Comparison of ENCODE assay signal across 8 cellular contexts in genomic region chr7:25391295-25391861, GRCh38.
A peak's percentile ranks its signal among the peaks of the same experiment; 100 is the strongest.
DNase-seq lines count a peak whose midpoint lies in the region; ATAC-seq and TF ChIP-seq lines count a peak whose summit lies in the region.

No MANE protein-coding gene starts in this region.

- H3K36me3 Mint-ChIP-seq in endodermal cell (ENCODE audit: low read depth) (no peaks in the 10 kb centered on the region), progenitor cell of endocrine pancreas (ENCODE audit: insufficient read depth) (no peaks in the 10 kb centered on the region)
- no peaks in the 10 kb centered on the region for H3K36me3 Mint-ChIP-seq in activated naive CD8-positive, alpha-beta T cell treated with anti-CD3 and anti-CD28 coated beads for 36 hours

- H3K27me3 Mint-ChIP-seq in endodermal cell (ENCODE audit: insufficient read depth), result peaks cover 5% of the 10 kb centered on the region
- H3K27me3 Mint-ChIP-seq in progenitor cell of endocrine pancreas, result peaks cover 5% of the 10 kb centered on the region
- H3K27me3 Mint-ChIP-seq in activated naive CD8-positive, alpha-beta T cell treated with anti-CD3 and anti-CD28 coated beads for 36 hours, result peaks cover 26% of the 10 kb centered on the region

- H3K4me1 Mint-ChIP-seq in endodermal cell (peaks cover 2% of the 10 kb centered on the region), progenitor cell of endocrine pancreas (ENCODE audit: low read depth) (peaks cover 2% of the 10 kb centered on the region)
- H3K4me1 Mint-ChIP-seq in activated naive CD8-positive, alpha-beta T cell treated with anti-CD3 and anti-CD28 coated beads for 36 hours, result no peaks in the 10 kb centered on the region

- no peak overlapping the region for H3K27ac ChIP-seq in endodermal cell (ENCODE audit: low read depth, low read length)

- ATAC-seq in GM19395 (IDR thresholded peaks at IDR 0.05; ENCODE audit: unreplicated experiment), result no peak
- ATAC-seq in HG02884 (IDR thresholded peaks at IDR 0.05; ENCODE audit: unreplicated experiment), result no peak

- DNase-seq in GM06990 (ENCODE audit: extremely low read depth, insufficient read length) (no peak), NCI-H1694 (lab: John Stamatoyannopoulos, UW) (peak; percentile 25), endodermal cell (no peak), progenitor cell of endocrine pancreas (ENCODE audit: low spot score, unreplicated experiment) (no peak)
- no peak for DNase-seq in activated naive CD8-positive, alpha-beta T cell treated with anti-CD3 and anti-CD28 coated beads for 36 hours
- no peak for DNase-seq in central memory CD4-positive, alpha-beta T cell

- peak; percentile 39 for TF ChIP-seq CTCF in GM06990 (IDR thresholded peaks at IDR 0.05; ENCODE audit: insufficient read depth, low read length, poor library complexity, severe bottlenecking)
- TF ChIP-seq CTCF in endodermal cell (conservative IDR thresholded peaks at IDR 0.05), result peak; percentile 69
- TF ChIP-seq CTCF in progenitor cell of endocrine pancreas (IDR thresholded peaks at IDR 0.05; ENCODE audit: unreplicated experiment), result peak; percentile 66

- no peak overlapping the region for H3K4me3 Mint-ChIP-seq in endodermal cell
- H3K4me3 Mint-ChIP-seq in progenitor cell of endocrine pancreas (ENCODE audit: low read depth), result no peak overlapping the region
- no peak overlapping the region for H3K4me3 Mint-ChIP-seq in activated naive CD8-positive, alpha-beta T cell treated with anti-CD3 and anti-CD28 coated beads for 36 hours

- H3K27me3 ChIP-seq in GM06990 (replicated peaks; ENCODE audit: control insufficient read depth, insufficient read depth, low read length) (no peaks in the 10 kb centered on the region; the same call in 1 of the 2 replicates), endodermal cell (ENCODE audit: control insufficient read depth, insufficient read depth, low read length, poor library complexity, severe bottlenecking) (no peaks in the 10 kb centered on the region)

- H3K4me3 ChIP-seq in GM06990 (replicated peaks; ENCODE audit: low read depth, low read length), result no peak overlapping the region
- no peak overlapping the region for H3K4me3 ChIP-seq in endodermal cell (ENCODE audit: low read length)

- no peaks in the 10 kb centered on the region for H3K4me1 ChIP-seq in endodermal cell (ENCODE audit: control insufficient read depth, insufficient read depth, low read length)

- no peaks in the 10 kb centered on the region for H3K9me3 ChIP-seq in endodermal cell (ENCODE audit: control insufficient read depth, low read length)

- H3K9ac ChIP-seq in endodermal cell (ENCODE audit: extremely low read depth, low read length, poor library complexity, severe bottlenecking), result no peak overlapping the region

- 58 to 72% methylated on average over 4 of the region's 5 CpGs for WGBS in endodermal cell (ENCODE audit: insufficient coverage in 1 of 2, insufficient read length in 1 of 2), 2 experiments

- H3K27ac Mint-ChIP-seq in endodermal cell, result no peak overlapping the region
- no peak overlapping the region for H3K27ac Mint-ChIP-seq in progenitor cell of endocrine pancreas
- no peak overlapping the region for H3K27ac Mint-ChIP-seq in activated naive CD8-positive, alpha-beta T cell treated with anti-CD3 and anti-CD28 coated beads for 36 hours

- H3K9me3 Mint-ChIP-seq in endodermal cell (no peaks in the 10 kb centered on the region), progenitor cell of endocrine pancreas (ENCODE audit: low read depth) (no peaks in the 10 kb centered on the region)
- H3K9me3 Mint-ChIP-seq in activated naive CD8-positive, alpha-beta T cell treated with anti-CD3 and anti-CD28 coated beads for 36 hours, result no peaks in the 10 kb centered on the region

- no peaks in the 10 kb centered on the region for H3K36me3 ChIP-seq in GM06990 (ENCODE audit: control insufficient read depth, insufficient read depth, low read length)
- H3K36me3 ChIP-seq in endodermal cell (ENCODE audit: control insufficient read depth, insufficient read depth, low read length), result no peaks in the 10 kb centered on the region
